Comparison of ENCODE assay signal across 13 cellular contexts in the genomic region with DNA sequence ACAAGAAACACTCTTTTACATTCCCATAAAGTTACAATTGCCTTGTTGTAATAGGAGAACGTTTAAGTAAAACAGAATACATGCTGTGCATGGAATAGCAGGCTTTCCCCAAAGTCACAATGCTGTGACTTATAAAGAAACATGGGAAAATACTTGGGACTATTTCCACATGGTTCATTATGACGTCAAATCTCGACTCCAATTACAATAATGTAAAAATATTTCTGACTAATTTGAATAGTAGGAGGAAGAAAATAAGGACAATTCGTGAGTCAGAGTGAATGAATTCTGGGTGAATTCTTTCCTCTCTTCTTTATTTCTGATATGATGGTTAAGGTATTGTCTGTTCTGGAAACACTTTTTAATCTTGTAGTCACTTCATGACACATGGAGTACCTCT. TPM values are rescaled to one million over a fixed set of nuclear protein-coding genes. Genes with fewer than 3 reads are reported as not detected.
A peak's percentile ranks its signal among the peaks of the same experiment; 100 is the strongest.
DNase-seq lines count a peak whose midpoint lies in the region; ATAC-seq and TF ChIP-seq lines count a peak whose summit lies in the region.
"Had no signal": no experiment of that assay in that cellular context is flagged by ENCODE, and none has a peak within 500 bp of the region (broad histone marks: within the 10 kb centered on the region; RNA-seq: fewer than 3 reads in every experiment).

No MANE protein-coding gene starts in this region.

- peak overlapping the region; percentile 96 for H3K27ac ChIP-seq in smooth muscle cell (ENCODE audit: low read depth)

- peaks cover 98% of the 10 kb centered on the region for H3K79me2 ChIP-seq in smooth muscle cell (ENCODE audit: low read depth)

- H3K9me3 ChIP-seq in smooth muscle cell (replicated peaks; ENCODE audit: low read depth): no peaks in the 10 kb centered on the region
- H3K9me3 ChIP-seq: sigmoid colon had no signal

- DNase-seq in H4 (ENCODE audit: low spot score) (peak; percentile 13), fibroblast of the conjunctiva (ENCODE audit: low read depth) (peak; percentile 31), smooth muscle cell (lab: John Stamatoyannopoulos, UW; ENCODE audit: unreplicated experiment) (no peak), UCSD-AML1 (lab: John Stamatoyannopoulos, UW; ENCODE audit: unreplicated experiment) (no peak), GOT3 (lab: John Stamatoyannopoulos, UW) (no peak)
- DNase-seq: activated CD4-positive, alpha-beta T cell treated with anti-CD3 and anti-CD28 coated beads for 4 hours; activated T-cell treated with anti-CD3 and anti-CD28 coated beads, Interleukin-2, amount 50 U/mL, for 4 hours; Calu3; NCI-H2227 treated with DMSO at 0.1 percent for 48 hours; sigmoid colon had no signal

- peaks cover 38% of the 10 kb centered on the region for H3K4me1 ChIP-seq in smooth muscle cell (ENCODE audit: low read depth)

- H2AFZ ChIP-seq in smooth muscle cell (ENCODE audit: low read depth): no peak overlapping the region

- H3K9ac ChIP-seq in smooth muscle cell (ENCODE audit: low read depth): peak overlapping the region; percentile 69

- H3F3A ChIP-seq in smooth muscle cell (ENCODE audit: low read depth): peaks cover 54% of the 10 kb centered on the region

- no peak for TF ChIP-seq CTCF in smooth muscle cell (IDR thresholded peaks at IDR 0.05; ENCODE audit: borderline replicate concordance, insufficient read depth, poor library complexity, severe bottlenecking)

- peak; percentile 52 for ATAC-seq in SK-N-SH treated with all-trans-retinoic acid at 6 μM for 48 hours
- no peak for ATAC-seq in HG03342 (IDR thresholded peaks at IDR 0.05; ENCODE audit: unreplicated experiment)
- ATAC-seq: activated T-cell treated with anti-CD3 and anti-CD28 coated beads, Interleukin-2, amount 50 U/mL, for 4 hours had no signal

- no peak overlapping the region for H3K4me3 ChIP-seq in smooth muscle cell
- H3K4me3 ChIP-seq: sigmoid colon had no signal

- peak overlapping the region; percentile 77 for H3K4me2 ChIP-seq in smooth muscle cell

- no peaks in the 10 kb centered on the region for H3K36me3 ChIP-seq in smooth muscle cell (ENCODE audit: low read depth)
- H3K36me3 ChIP-seq: sigmoid colon had no signal

- 58% methylated on average over 4 of the region's 4 CpGs for WGBS in smooth muscle cell (ENCODE audit: low lambda C conversion rate)

- H3K27me3 ChIP-seq in smooth muscle cell (ENCODE audit: low read depth): no peaks in the 10 kb centered on the region
- H3K27me3 ChIP-seq: sigmoid colon had no signal

- H4K20me1 ChIP-seq in smooth muscle cell (ENCODE audit: low read depth): peaks cover 100% of the 10 kb centered on the region

TF ChIP-seq in SK-N-SH treated with all-trans-retinoic acid at 6 μM for 48 hours, 23 proteins besides CTCF, POLR2A, EP300 and RAD21:
- TF ChIP-seq ZC3H10 (CRISPR knock-in tag; IDR thresholded peaks at IDR 0.05): peak; percentile 61; the same call in 1 of the 2 replicates
- TF ChIP-seq, protein P1, sequence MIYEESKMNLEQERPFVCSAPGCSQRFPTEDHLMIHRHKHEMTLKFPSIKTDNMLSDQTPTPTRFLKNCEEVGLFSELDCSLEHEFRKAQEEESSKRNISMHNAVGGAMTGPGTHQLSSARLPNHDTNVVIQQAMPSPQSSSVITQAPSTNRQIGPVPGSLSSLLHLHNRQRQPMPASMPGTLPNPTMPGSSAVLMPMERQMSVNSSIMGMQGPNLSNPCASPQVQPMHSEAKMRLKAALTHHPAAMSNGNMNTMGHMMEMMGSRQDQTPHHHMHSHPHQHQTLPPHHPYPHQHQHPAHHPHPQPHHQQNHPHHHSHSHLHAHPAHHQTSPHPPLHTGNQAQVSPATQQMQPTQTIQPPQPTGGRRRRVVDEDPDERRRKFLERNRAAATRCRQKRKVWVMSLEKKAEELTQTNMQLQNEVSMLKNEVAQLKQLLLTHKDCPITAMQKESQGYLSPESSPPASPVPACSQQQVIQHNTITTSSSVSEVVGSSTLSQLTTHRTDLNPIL (CRISPR knock-in tag; IDR thresholded peaks at IDR 0.05; ENCODE audit: low read depth): peak; percentile 18; the same call in 1 of the 2 replicates
- no peak for TF ChIP-seq ESRRG (CRISPR knock-in tag; IDR thresholded peaks at IDR 0.05)

RNA-seq across cellular contexts. Expression of a gene that starts 52.8 kb away (rescaled TPM):
- 55.2 and 56.6 TPM in 2 replicates for total RNA-seq in H4 (2014; rRNA removed; shearing (Covaris generic))
- 1,172 and 1,251 TPM in 2 replicates for total RNA-seq in smooth muscle cell
- 637 and 1,034 TPM in 2 replicates for polyA plus RNA-seq in smooth muscle cell
- total RNA-seq: Calu3, OCI-LY7 had no signal

Comparison
In these comparisons a context has a peak if more than half of its experiments do, and no peak if none do; other contexts are left out.
1. DNase-seq: peak in H4 (single experiment) and fibroblast of the conjunctiva (single experiment); none in smooth muscle cell (single experiment), UCSD-AML1 (single experiment) and GOT3 (single experiment).
2. RNA of a gene that starts 52.8 kb away (total RNA-seq): 1,172 to 1,251 TPM in smooth muscle cell; 55.2 to 56.6 TPM in H4; every median in the first group is over 10 times any median in the second.